Comparison of ENCODE assay signal across 20 cellular contexts in genomic region chr14:102733326-102733725, GRCh38. TPM values are rescaled to one million over a fixed set of nuclear protein-coding genes. Genes with fewer than 3 reads are reported as not detected.
DNase-seq lines count a peak whose midpoint lies in the region; ATAC-seq and TF ChIP-seq lines count a peak whose summit lies in the region.
"Had no signal": no experiment of that assay in that cellular context is flagged by ENCODE, and none has a peak within 500 bp of the region (broad histone marks: within the 10 kb centered on the region; RNA-seq: fewer than 3 reads in every experiment).

No MANE protein-coding gene starts in this region.

- CTCF ChIA-PET in activated CD8-positive, alpha-beta T cell treated with anti-CD3 and anti-CD28 coated beads, Interleukin-2, amount 10 ng/mL, durations not matched to agents 7 days and 5 days (lab: Charles Lee): no interaction called here
- CTCF ChIA-PET in activated CD8-positive, alpha-beta T cell treated with anti-CD3 and anti-CD28 coated beads for 36 hours (lab: Charles Lee): no interaction called here

- peak overlapping the region; percentile 65 for H2BK12ac ChIP-seq in neuronal stem cell (ENCODE audit: low read length)

- H3K14ac ChIP-seq in neuronal stem cell (ENCODE audit: low read length): no peak overlapping the region

- H4K8ac ChIP-seq in neuronal stem cell (ENCODE audit: low read depth, low read length): no peak overlapping the region

- H3K4ac ChIP-seq in neuronal stem cell (ENCODE audit: low read length): no peak overlapping the region

- no peak overlapping the region for H2BK120ac ChIP-seq in neuronal stem cell (ENCODE audit: low read depth, low read length)

- POLR2A ChIA-PET in activated CD8-positive, alpha-beta T cell treated with anti-CD3 and anti-CD28 coated beads, Interleukin-2, amount 10 ng/mL, durations not matched to agents 7 days and 5 days (lab: Charles Lee): no interaction called here
- POLR2A ChIA-PET in activated CD8-positive, alpha-beta T cell treated with anti-CD3 and anti-CD28 coated beads for 36 hours (lab: Charles Lee): no interaction called here

- H3K36me3 ChIP-seq in neuronal stem cell (replicated peaks in 1 of 2; ENCODE audit: control insufficient read depth in 2 of 2, insufficient read depth in 2 of 2, low read length in 2 of 2) (peaks cover 12 to 32% of the 10 kb centered on the region in 2 donors), sigmoid colon (peaks cover 0 to 41% (median under 1%) of the 10 kb centered on the region in 4 donors)

- H2BK15ac ChIP-seq in neuronal stem cell (ENCODE audit: low read length): no peak overlapping the region

- H3K36me3 Mint-ChIP-seq in activated CD8-positive, alpha-beta T cell treated with anti-CD3 and anti-CD28 coated beads, Interleukin-2, amount 10 ng/mL, durations not matched to agents 7 days and 5 days (ENCODE audit: low read depth): no peaks in the 10 kb centered on the region
- no peaks in the 10 kb centered on the region for H3K36me3 Mint-ChIP-seq in activated CD8-positive, alpha-beta T cell treated with anti-CD3 and anti-CD28 coated beads for 36 hours (ENCODE audit: low read depth)
- H3K36me3 Mint-ChIP-seq in activated T-helper 17 cell treated with anti-CD3 and anti-CD28 coated beads, Interleukin-2, amount 50 U/mL, for 72 hours (ENCODE audit: low read depth): peaks cover 13% of the 10 kb centered on the region
- H3K36me3 Mint-ChIP-seq in glutamatergic neuron (ENCODE audit: unreplicated experiment): no peaks in the 10 kb centered on the region

- H3K9me3 ChIP-seq in neuronal stem cell (replicated peaks in 1 of 2; ENCODE audit: control insufficient read depth in 2 of 2, insufficient read depth in 1 of 2, low read depth in 1 of 2, low read length in 2 of 2) (peaks cover 0 to 2% of the 10 kb centered on the region in 2 donors), sigmoid colon (no peaks in the 10 kb centered on the region)
- H3K9me3 ChIP-seq: BLaER1 had no signal

- no peak for ATAC-seq in activated CD8-positive, alpha-beta T cell treated with anti-CD3 and anti-CD28 coated beads, Interleukin-2, amount 10 ng/mL, durations not matched to agents 7 days and 5 days
- ATAC-seq in activated CD8-positive, alpha-beta T cell treated with anti-CD3 and anti-CD28 coated beads for 36 hours: no peak
- no peak for ATAC-seq in activated T-helper 17 cell treated with anti-CD3 and anti-CD28 coated beads, Interleukin-2, amount 50 U/mL, for 72 hours (replicated peaks)
- ATAC-seq in GM18868 (IDR thresholded peaks at IDR 0.05; ENCODE audit: unreplicated experiment): no peak
- ATAC-seq: HepG2 had no signal

- H3K27ac ChIP-seq in neuronal stem cell (replicated peaks; ENCODE audit: low read length) (no peak overlapping the region), sigmoid colon (no peak overlapping the region)
- H3K27ac ChIP-seq: 22Rv1, BLaER1, KMS-11, PC-9 had no signal

- no peak overlapping the region for H3K9ac ChIP-seq in neuronal stem cell (ENCODE audit: low read depth, low read length, poor library complexity)
- H3K9ac ChIP-seq: BLaER1, KMS-11 had no signal

- no peaks in the 10 kb centered on the region for H3K27me3 Mint-ChIP-seq in activated CD8-positive, alpha-beta T cell treated with anti-CD3 and anti-CD28 coated beads, Interleukin-2, amount 10 ng/mL, durations not matched to agents 7 days and 5 days (ENCODE audit: low read depth)
- no peaks in the 10 kb centered on the region for H3K27me3 Mint-ChIP-seq in activated CD8-positive, alpha-beta T cell treated with anti-CD3 and anti-CD28 coated beads for 36 hours
- no peaks in the 10 kb centered on the region for H3K27me3 Mint-ChIP-seq in activated T-helper 17 cell treated with anti-CD3 and anti-CD28 coated beads, Interleukin-2, amount 50 U/mL, for 72 hours
- peaks cover 4% of the 10 kb centered on the region for H3K27me3 Mint-ChIP-seq in glutamatergic neuron (ENCODE audit: unreplicated experiment)
- H3K27me3 Mint-ChIP-seq: CD8-positive, alpha-beta memory T cell had no signal

- H3K4me3 ChIP-seq in neuronal stem cell (ENCODE audit: low read length in 2 of 2): no peak overlapping the region
- no peak overlapping the region for H3K4me3 ChIP-seq in sigmoid colon
- H3K4me3 ChIP-seq: BLaER1, PC-9 had no signal

- H3K4me3 Mint-ChIP-seq in activated CD8-positive, alpha-beta T cell treated with anti-CD3 and anti-CD28 coated beads, Interleukin-2, amount 10 ng/mL, durations not matched to agents 7 days and 5 days: no peak overlapping the region
- H3K4me3 Mint-ChIP-seq in activated CD8-positive, alpha-beta T cell treated with anti-CD3 and anti-CD28 coated beads for 36 hours: no peak overlapping the region
- H3K4me3 Mint-ChIP-seq in activated T-helper 17 cell treated with anti-CD3 and anti-CD28 coated beads, Interleukin-2, amount 50 U/mL, for 72 hours: no peak overlapping the region
- H3K4me3 Mint-ChIP-seq in glutamatergic neuron (ENCODE audit: unreplicated experiment): peak overlapping the region; percentile 42
- H3K4me3 Mint-ChIP-seq: CD8-positive, alpha-beta memory T cell had no signal

- no peak overlapping the region for H3K4me2 ChIP-seq in neuronal stem cell (ENCODE audit: insufficient read depth, low read length, poor library complexity, severe bottlenecking)
- H3K4me2 ChIP-seq: BLaER1, KMS-11, PC-9 had no signal

- WGBS in neuronal stem cell (ENCODE audit: extremely low coverage in 2 of 2, insufficient read length in 2 of 2, insufficient replicate concordance in 1 of 2), 2 donors: no CpG with 5 or more reads among the region's 11 CpGs
- 88% methylated on average over 11 of the region's 11 CpGs for WGBS in sigmoid colon, 2 donors

- no peak overlapping the region for H3K18ac ChIP-seq in neuronal stem cell (ENCODE audit: low read length)

- peak overlapping the region; percentile 10 for H2BK5ac ChIP-seq in neuronal stem cell (ENCODE audit: low read length)

- TF ChIP-seq CTCF in activated CD8-positive, alpha-beta T cell treated with anti-CD3 and anti-CD28 coated beads for 36 hours (IDR thresholded peaks at IDR 0.05): no peak
- no peak for TF ChIP-seq CTCF in glutamatergic neuron (IDR thresholded peaks at IDR 0.05; ENCODE audit: partially characterized antibody, unreplicated experiment)
- no peak for TF ChIP-seq CTCF in sigmoid colon (IDR thresholded peaks at IDR 0.05)

- H3K27me3 ChIP-seq in neuronal stem cell (ENCODE audit: control insufficient read depth in 3 of 3, insufficient read depth in 3 of 3, low read depth in 1 of 3, low read length in 3 of 3): no peaks in the 10 kb centered on the region
- no peaks in the 10 kb centered on the region for H3K27me3 ChIP-seq in sigmoid colon
- H3K27me3 ChIP-seq: BLaER1 had no signal

- TF ChIP-seq POLR2A in sigmoid colon (IDR thresholded peaks at IDR 0.05): no peak

- no peak for DNase-seq in activated CD8-positive, alpha-beta T cell treated with anti-CD3 and anti-CD28 coated beads, Interleukin-2, amount 10 ng/mL, durations not matched to agents 7 days and 5 days
- no peak for DNase-seq in activated CD8-positive, alpha-beta T cell treated with anti-CD3 and anti-CD28 coated beads for 36 hours
- no peak for DNase-seq in glutamatergic neuron
- no peak for DNase-seq in neuronal stem cell (ENCODE audit: low spot score)
- no peak for DNase-seq in NCI-H446 (lab: John Stamatoyannopoulos, UW)
- no peak for DNase-seq in sigmoid colon
- DNase-seq: CD8-positive, alpha-beta memory T cell; DND-41; NCI-H1048; NCI-H146; NCI-H2081; NCI-H510A; NCI-H82; PC-9 had no signal

- no peaks in the 10 kb centered on the region for H3K4me1 Mint-ChIP-seq in activated CD8-positive, alpha-beta T cell treated with anti-CD3 and anti-CD28 coated beads, Interleukin-2, amount 10 ng/mL, durations not matched to agents 7 days and 5 days (ENCODE audit: low read depth)
- no peaks in the 10 kb centered on the region for H3K4me1 Mint-ChIP-seq in activated CD8-positive, alpha-beta T cell treated with anti-CD3 and anti-CD28 coated beads for 36 hours (ENCODE audit: low read depth)
- no peaks in the 10 kb centered on the region for H3K4me1 Mint-ChIP-seq in activated T-helper 17 cell treated with anti-CD3 and anti-CD28 coated beads, Interleukin-2, amount 50 U/mL, for 72 hours
- peaks cover 2% of the 10 kb centered on the region for H3K4me1 Mint-ChIP-seq in glutamatergic neuron (ENCODE audit: low read depth, unreplicated experiment)
- H3K4me1 Mint-ChIP-seq: CD8-positive, alpha-beta memory T cell had no signal

- H3K79me1 ChIP-seq in neuronal stem cell (ENCODE audit: low read depth, low read length): no peaks in the 10 kb centered on the region

- H2AFZ ChIP-seq in neuronal stem cell (ENCODE audit: low read length): no peak overlapping the region
- H2AFZ ChIP-seq: PC-9 had no signal

- no peak overlapping the region for H4K91ac ChIP-seq in neuronal stem cell (ENCODE audit: low read depth, low read length, poor library complexity)

- intact Hi-C loops in activated CD8-positive, alpha-beta T cell treated with anti-CD3 and anti-CD28 coated beads for 36 hours (cut with micrococcal nuclease): no loop called here
- intact Hi-C loops in sigmoid colon (cut with DNase I): no loop called here

- H3K27ac Mint-ChIP-seq in activated CD8-positive, alpha-beta T cell treated with anti-CD3 and anti-CD28 coated beads, Interleukin-2, amount 10 ng/mL, durations not matched to agents 7 days and 5 days: peak overlapping the region; percentile 12
- no peak overlapping the region for H3K27ac Mint-ChIP-seq in activated CD8-positive, alpha-beta T cell treated with anti-CD3 and anti-CD28 coated beads for 36 hours
- peak overlapping the region; percentile 11 for H3K27ac Mint-ChIP-seq in activated T-helper 17 cell treated with anti-CD3 and anti-CD28 coated beads, Interleukin-2, amount 50 U/mL, for 72 hours
- H3K27ac Mint-ChIP-seq in glutamatergic neuron (ENCODE audit: unreplicated experiment): no peak overlapping the region

- H3K4me1 ChIP-seq in neuronal stem cell (ENCODE audit: control insufficient read depth in 2 of 2, insufficient read depth in 1 of 2, low read depth in 1 of 2, low read length in 2 of 2): no peaks in the 10 kb centered on the region
- no peaks in the 10 kb centered on the region for H3K4me1 ChIP-seq in sigmoid colon

- H2AK5ac ChIP-seq in neuronal stem cell (ENCODE audit: low read depth, low read length): no peak overlapping the region

- no peak for TF ChIP-seq EP300 in sigmoid colon (IDR thresholded peaks at IDR 0.05)

- no peak overlapping the region for H3K23ac ChIP-seq in neuronal stem cell (ENCODE audit: low read depth, low read length, poor library complexity)

- no peaks in the 10 kb centered on the region for H3K9me3 Mint-ChIP-seq in activated CD8-positive, alpha-beta T cell treated with anti-CD3 and anti-CD28 coated beads, Interleukin-2, amount 10 ng/mL, durations not matched to agents 7 days and 5 days (ENCODE audit: insufficient read depth)
- no peaks in the 10 kb centered on the region for H3K9me3 Mint-ChIP-seq in activated CD8-positive, alpha-beta T cell treated with anti-CD3 and anti-CD28 coated beads for 36 hours
- no peaks in the 10 kb centered on the region for H3K9me3 Mint-ChIP-seq in activated T-helper 17 cell treated with anti-CD3 and anti-CD28 coated beads, Interleukin-2, amount 50 U/mL, for 72 hours
- H3K9me3 Mint-ChIP-seq in glutamatergic neuron (ENCODE audit: unreplicated experiment): no peaks in the 10 kb centered on the region
- H3K9me3 Mint-ChIP-seq: CD8-positive, alpha-beta memory T cell had no signal

RNA-seq across cellular contexts. Expression of gene TRAF3, which starts 43.9 kb away (rescaled TPM):
- 10 to 100 TPM; 28.9 to 31.0 TPM for total RNA-seq in activated CD8-positive, alpha-beta T cell treated with anti-CD3 and anti-CD28 coated beads, Interleukin-2, amount 10 ng/mL, durations not matched to agents 7 days and 5 days
- total RNA-seq in activated CD8-positive, alpha-beta T cell treated with anti-CD3 and anti-CD28 coated beads for 36 hours: 10 to 100 TPM; 39.1 to 40.2 TPM
- 100 to 1,000 TPM in 1 of 2 donors, 10 to 100 TPM in 1; 61.7 to 133 TPM for total RNA-seq in activated T-helper 17 cell treated with anti-CD3 and anti-CD28 coated beads, Interleukin-2, amount 50 U/mL, for 72 hours
- total RNA-seq in glutamatergic neuron (ENCODE audit: unreplicated experiment) (16.7 TPM), sigmoid colon (10 to 100 TPM in 3 of 4 donors, 1 to 10 TPM in 1; 9.5 to 16.1 (median 13.3) TPM)
- polyA plus RNA-seq in neuronal stem cell (2013, experiment 1 of 2): 16.4 TPM
- 16.2 TPM for polyA plus RNA-seq in neuronal stem cell (2013, experiment 2 of 2)
- polyA plus RNA-seq in sigmoid colon: 10 to 100 TPM; 10.8 to 18.6 (median 12.3) TPM

Comparison
In these comparisons a context has a peak if more than half of its experiments do, and no peak if none do; other contexts are left out.
1. H3K27ac Mint-ChIP-seq: peak in activated CD8-positive, alpha-beta T cell treated with anti-CD3 and anti-CD28 coated beads, Interleukin-2, amount 10 ng/mL, durations not matched to agents 7 days and 5 days (single experiment) and activated T-helper 17 cell treated with anti-CD3 and anti-CD28 coated beads, Interleukin-2, amount 50 U/mL, for 72 hours (single experiment); none in activated CD8-positive, alpha-beta T cell treated with anti-CD3 and anti-CD28 coated beads for 36 hours (single experiment) and glutamatergic neuron (single experiment).